29 cellular contexts compared by ENCODE assay signal in genomic region chr1:226894826-226895225, GRCh38.
"Had no signal": no experiment of that assay in that cellular context is flagged by ENCODE, and none has a peak within 500 bp of the region (broad histone marks: within the 10 kb centered on the region; RNA-seq: fewer than 3 reads in every experiment).

No MANE protein-coding gene starts in this region.

- ATAC-seq: activated CD4-positive, alpha-beta T cell treated with anti-CD3 and anti-CD28 coated beads for 36 hours; activated CD8-positive, alpha-beta memory T cell treated with anti-CD3 and anti-CD28 coated beads, Interleukin-2, amount 10 ng/mL, durations not matched to agents 7 days and 5 days; activated CD8-positive, alpha-beta T cell treated with anti-CD3 and anti-CD28 coated beads, Interleukin-2, amount 10 ng/mL, durations not matched to agents 7 days and 5 days; effector memory CD8-positive, alpha-beta T cell; foreskin keratinocyte; gastrocnemius medialis; heart left ventricle; T-helper 17 cell had no signal

- H3K9me3 ChIP-seq: esophagus muscularis mucosa, gastrocnemius medialis, heart left ventricle had no signal

- H3K36me3 ChIP-seq: brain microvascular endothelial cell had no signal

- DNase-seq: activated CD4-positive, alpha-beta memory T cell treated with anti-CD3 and anti-CD28 coated beads for 36 hours; activated CD4-positive, alpha-beta T cell treated with anti-CD3 and anti-CD28 coated beads for 36 hours; activated CD4-positive, alpha-beta T cell treated with anti-CD3 and anti-CD28 coated beads, Interleukin-2, amount 10 ng/mL, durations not matched to agents 24 days and 14 days; activated CD4-positive, CD25-positive, alpha-beta regulatory T cell; activated CD4-positive, CD25-positive, alpha-beta regulatory T cell treated with anti-CD3 and anti-CD28 coated beads, Interleukin-2, amount 50 U/mL, for 72 hours; activated CD8-positive, alpha-beta memory T cell treated with anti-CD3 and anti-CD28 coated beads, Interleukin-2, amount 10 ng/mL, durations not matched to agents 7 days and 5 days; activated CD8-positive, alpha-beta memory T cell treated with anti-CD3 and anti-CD28 coated beads, Interleukin-2, amount 50 U/mL, for 4 hours; activated CD8-positive, alpha-beta T cell treated with anti-CD3 and anti-CD28 coated beads, Interleukin-2, amount 10 ng/mL, durations not matched to agents 7 days and 5 days; activated effector memory CD4-positive, alpha-beta T cell treated with anti-CD3 and anti-CD28 coated beads, Interleukin-2, amount 50 U/mL, for 16 hours; activated naive CD4-positive, alpha-beta T cell treated with anti-CD3 and anti-CD28 coated beads for 36 hours; activated T-cell treated with anti-CD3 and anti-CD28 coated beads, Interleukin-2, amount 50 U/mL, for 1 hour; activated T-cell treated with anti-CD3 and anti-CD28 coated beads, Interleukin-2, amount 50 U/mL, for 48 hours; amniotic stem cell; anterior cingulate cortex; brain microvascular endothelial cell; caudate nucleus; cortex of kidney; dermis blood vessel endothelial cell; effector CD4-positive, alpha-beta T cell; effector memory CD8-positive, alpha-beta T cell; erythroblast; foreskin keratinocyte; gastrocnemius medialis; glutamatergic neuron; heart left ventricle; T-helper 1 cell; T-helper 17 cell; T1000 had no signal

- H3K4me1 ChIP-seq: foreskin keratinocyte, gastrocnemius medialis had no signal

- H3K27ac ChIP-seq: brain microvascular endothelial cell, esophagus muscularis mucosa, foreskin keratinocyte, gastrocnemius medialis, heart left ventricle had no signal

- H3K27me3 ChIP-seq: brain microvascular endothelial cell, esophagus muscularis mucosa, foreskin keratinocyte, gastrocnemius medialis, heart left ventricle had no signal

- H3K4me3 ChIP-seq: esophagus muscularis mucosa, gastrocnemius medialis, heart left ventricle had no signal
